ENCODE assay signal across 8 cellular contexts in genomic region chr17:43713494-43714162, GRCh38. TPM values are rescaled to one million over a fixed set of nuclear protein-coding genes. Genes with fewer than 3 reads are reported as not detected.
DNase-seq lines count a peak whose midpoint lies in the region; ATAC-seq, FAIRE-seq and TF ChIP-seq lines count a peak whose summit lies in the region.

No MANE protein-coding gene starts in this region.

- H3K4me3 Mint-ChIP-seq in natural killer cell: peak overlapping the region; percentile 72

- CTCF ChIA-PET in A673 (lab: Charles Lee): no interaction called here

- TF ChIP-seq CTCF in A673 (conservative IDR thresholded peaks at IDR 0.05; ENCODE audit: low read depth, low read length): no peak
- TF ChIP-seq CTCF in WERI-Rb-1 (IDR thresholded peaks at IDR 0.05; ENCODE audit: low read depth, low read length): no peak
- no peak for TF ChIP-seq CTCF in esophagus squamous epithelium (IDR thresholded peaks at IDR 0.05)
- TF ChIP-seq CTCF in natural killer cell (IDR thresholded peaks at IDR 0.05): no peak

- H3K27ac ChIP-seq in A673 (ENCODE audit: low read depth, low read length, poor library complexity, severe bottlenecking) (no peak overlapping the region), WERI-Rb-1 (no peak overlapping the region), esophagus squamous epithelium (peak overlapping the region in 2 of 4 donors; percentile 37 to 44)

- H3K9me3 Mint-ChIP-seq in natural killer cell: no peaks in the 10 kb centered on the region

- H3K9me3 ChIP-seq in A673 (ENCODE audit: low read depth, low read length, poor library complexity, severe bottlenecking) (no peaks in the 10 kb centered on the region), WERI-Rb-1 (ENCODE audit: severe bottlenecking) (no peaks in the 10 kb centered on the region), esophagus squamous epithelium (no peaks in the 10 kb centered on the region)

- peak; percentile 4 for FAIRE-seq in GM19239 (lab: Jason Lieb, UNC)

- intact Hi-C loops in A673 (cut with micrococcal nuclease; ENCODE audit: unreplicated experiment) (no loop called here), esophagus squamous epithelium (cut with DNase I) (no loop called here), natural killer cell (cut with micrococcal nuclease) (no loop called here)

- no peak for TF ChIP-seq POLR2A in esophagus squamous epithelium (IDR thresholded peaks at IDR 0.05)

- peak in 2 of 3 donors; percentile 54 to 73 for ATAC-seq in natural killer cell
- ATAC-seq in HG03025 (IDR thresholded peaks at IDR 0.05; ENCODE audit: low FRiP score, unreplicated experiment): no peak

- H3K27me3 Mint-ChIP-seq in natural killer cell (ENCODE audit: low read depth in 2 of 2): peaks cover 56 to 64% of the 10 kb centered on the region in 2 donors

- H3K27ac Mint-ChIP-seq in natural killer cell: no peak overlapping the region

- WGBS in esophagus squamous epithelium, 2 donors: 5 to 17% methylated on average over 7 to 19 of the region's 53 CpGs

- H3K4me3 ChIP-seq in A673 (ENCODE audit: low read depth, low read length, poor library complexity, severe bottlenecking) (peak overlapping the region; percentile 40), WERI-Rb-1 (ENCODE audit: low read depth, low read length) (peak overlapping the region; percentile 41), esophagus squamous epithelium (peak overlapping the region; percentile 19 to 60 (median 42))

- BruUV-seq in A673 (replicated peaks; lab: Mats Ljungman, UMichigan): no TSS peak

- H3K4me1 ChIP-seq in A673 (ENCODE audit: insufficient read depth, low read length, poor library complexity, severe bottlenecking) (no peaks in the 10 kb centered on the region), esophagus squamous epithelium (peaks cover 13 to 19% (median 14%) of the 10 kb centered on the region in 3 donors)

- H3K36me3 ChIP-seq in A673 (ENCODE audit: insufficient read depth, low read length, poor library complexity, severe bottlenecking) (no peaks in the 10 kb centered on the region), WERI-Rb-1 (no peaks in the 10 kb centered on the region), esophagus squamous epithelium (no peaks in the 10 kb centered on the region)

- POLR2A ChIA-PET in A673 (lab: Charles Lee; ENCODE audit: low non-redundant PET): interaction anchor here (0.6 kb wide), 1 partner anchor 585 kb away, joined by 7 read pairs; no protein-coding TSS in a partner anchor

- H3K4me1 Mint-ChIP-seq in natural killer cell: peaks cover 9 to 14% of the 10 kb centered on the region in 2 donors

- no peaks in the 10 kb centered on the region for H3K36me3 Mint-ChIP-seq in natural killer cell

- peaks cover 3% of the 10 kb centered on the region for H3K27me3 ChIP-seq in A673 (replicated peaks; ENCODE audit: insufficient read depth, low read depth, low read length, poor library complexity)
- H3K27me3 ChIP-seq in WERI-Rb-1 (ENCODE audit: insufficient read depth, low read depth, severe bottlenecking): no peaks in the 10 kb centered on the region
- peaks cover 0 to 39% (median 0%) of the 10 kb centered on the region in 4 donors for H3K27me3 ChIP-seq in esophagus squamous epithelium

- no peak for DNase-seq in A673 (ENCODE audit: low spot score)
- DNase-seq in GM19239 (ENCODE audit: insufficient read length, low spot score): no peak
- no peak for DNase-seq in WERI-Rb-1
- DNase-seq in esophagus squamous epithelium (lab: John Stamatoyannopoulos, UW): no peak
- DNase-seq in natural killer cell: no peak
- DNase-seq in cerebellar nuclear complex (lab: John Stamatoyannopoulos, UW): no peak
- no peak for DNase-seq in H4 (ENCODE audit: low spot score)

RNA-seq across cellular contexts. Expression of gene SOST, which starts 45.0 kb away (rescaled TPM):
- not detected in 2 replicates for total RNA-seq in A673 (2021)
- total RNA-seq in esophagus squamous epithelium: under 1 TPM in 1 of 4 donors, not detected in 3; 0.49 TPM
- total RNA-seq in natural killer cell: not detected
- total RNA-seq in H4 (2014; rRNA removed; shearing (Covaris generic)): 4.2 and 6.1 TPM in 2 replicates

RNA-seq across cellular contexts. Expression of gene MEOX1, which starts 51.9 kb away (rescaled TPM):
- total RNA-seq in A673 (2021) (0.82 and 1.1 TPM in 2 replicates), esophagus squamous epithelium (1 to 10 TPM in 2 of 4 donors, under 1 TPM in 2; 0.64 to 6.1 (median 2.7) TPM), natural killer cell (under 1 TPM in 1 of 3 donors, not detected in 2; 0.18 TPM)
- not detected in 2 replicates for total RNA-seq in H4 (2014; rRNA removed; shearing (Covaris generic))
